In genomic region chr11:46391186-46391577, GRCh38 we compare ENCODE assay signal across 12 cellular contexts. TPM values are rescaled to one million over a fixed set of nuclear protein-coding genes. Genes with fewer than 3 reads are reported as not detected.
DNase-seq lines count a peak whose midpoint lies in the region; ATAC-seq and TF ChIP-seq lines count a peak whose summit lies in the region.
"Had no signal": no experiment of that assay in that cellular context is flagged by ENCODE, and none has a peak within 500 bp of the region (broad histone marks: within the 10 kb centered on the region; RNA-seq: fewer than 3 reads in every experiment).

No MANE protein-coding gene starts in this region.

- no peaks in the 10 kb centered on the region for H3K36me3 Mint-ChIP-seq in brain

- WGBS in mesodermal cell (ENCODE audit: insufficient coverage in 2 of 2), 2 experiments, result 2 to 7% methylated on average over 8 to 24 of the region's 31 CpGs

- no peak overlapping the region for H3K27ac Mint-ChIP-seq in brain
- H3K27ac Mint-ChIP-seq: activated naive CD8-positive, alpha-beta T cell had no signal

- H3K4me1 ChIP-seq in HAP-1 (peaks cover 15% of the 10 kb centered on the region), mesodermal cell (ENCODE audit: control insufficient read depth, insufficient read depth, low read length, poor library complexity, severe bottlenecking) (peaks cover 27% of the 10 kb centered on the region)

- H3K27ac ChIP-seq in AG04450 (ENCODE audit: low read depth, low read length), result no peak overlapping the region
- H3K27ac ChIP-seq in mesodermal cell (ENCODE audit: low read depth, low read length, severe bottlenecking), result no peak overlapping the region

- H3K4me3 Mint-ChIP-seq in brain, result peak overlapping the region in 3 of 5 experiments; percentile 80 to 83 (median 82)

- H3K27me3 ChIP-seq in AG04450 (ENCODE audit: control insufficient read depth, insufficient read depth, low read length) (peaks cover 29% of the 10 kb centered on the region), HAP-1 (ENCODE audit: low read depth) (peaks cover 9% of the 10 kb centered on the region)

- peaks cover 35% of the 10 kb centered on the region for H3K4me1 Mint-ChIP-seq in brain

- H3K27me3 Mint-ChIP-seq in brain, result peaks cover 62% of the 10 kb centered on the region

- H3K36me3 ChIP-seq in HAP-1 (replicated peaks) (no peaks in the 10 kb centered on the region), mesodermal cell (ENCODE audit: control insufficient read depth, insufficient read depth, low read length) (no peaks in the 10 kb centered on the region)

- ATAC-seq in HG03469 (IDR thresholded peaks at IDR 0.05; ENCODE audit: unreplicated experiment), result no peak

- DNase-seq in AG04450 (ENCODE audit: low read depth, low spot score) (no peak), HAP-1 (ENCODE audit: low spot score in 2 of 2) (no peak), middle frontal gyrus (ENCODE audit: extremely low spot score, low spot score) (no peak), A172 (ENCODE audit: low spot score) (no peak), occipital lobe (lab: John Stamatoyannopoulos, UW) (no peak)
- DNase-seq: activated CD4-positive, CD25-positive, alpha-beta regulatory T cell had no signal

- in situ Hi-C loops in HAP-1 (cut with MboI; ENCODE audit: low sequenced_read_pairs), result no loop called here

- H3K4me3 ChIP-seq in AG04450 (ENCODE audit: low read depth, low read length), result peak overlapping the region; percentile 48
- H3K4me3 ChIP-seq in HAP-1, result peak overlapping the region; percentile 37
- H3K4me3 ChIP-seq in mesodermal cell (ENCODE audit: extremely low read depth, insufficient read depth, low read length, poor library complexity, severe bottlenecking), result peak overlapping the region; percentile 47
- H3K4me3 ChIP-seq: lung had no signal

- H3K9me3 ChIP-seq in AG04450 (ENCODE audit: control insufficient read depth, insufficient read depth, low read length), result peaks cover 5% of the 10 kb centered on the region; the same call in 1 of the 2 replicates
- H3K9me3 ChIP-seq in HAP-1, result no peaks in the 10 kb centered on the region
- H3K9me3 ChIP-seq in mesodermal cell (ENCODE audit: control insufficient read depth, low read length), result no peaks in the 10 kb centered on the region

- POLR2A ChIA-PET in AG04450 (lab: Yijun Ruan, JAX), result interaction anchor here (1.2 kb wide), 1 partner anchor 25 kb away, joined by 4 read pairs; no protein-coding TSS in a partner anchor

- CTCF ChIA-PET in AG04450 (lab: Charles Lee), result interaction anchor here (0.8 to 2.0 kb wide), 8 partner anchors 8 to 226 kb away, joined by 3 to 17 read pairs (median 5); partner anchors contain the start of genes ATG13 and HARBI1

- TF ChIP-seq CTCF in AG04450 (IDR thresholded peaks at IDR 0.05; ENCODE audit: low read depth, low read length) (no peak), brain (conservative IDR thresholded peaks at IDR 0.05) (no peak)

- peaks cover 0 to 2% (median 0%) of the 10 kb centered on the region in 5 experiments for H3K9me3 Mint-ChIP-seq in brain

RNA-seq across cellular contexts. Expression of gene CHRM4, which starts 0.4 kb away (rescaled TPM):
- polyA plus RNA-seq in AG04450 (2011; rRNA removed) (0.11 TPM in 1 of 2 replicates, not detected in the other), brain (ENCODE audit: insufficient read depth, low read depth, low replicate concordance) (17.8 TPM)
- polyA minus RNA-seq in AG04450 (2011; rRNA and poly(A)+ RNA removed), result not detected in 2 replicates
- polyA plus RNA-seq in mesodermal cell (2013, experiment 1 of 2), result not detected
- 0.56 TPM for polyA plus RNA-seq in mesodermal cell (2013, experiment 2 of 2)
- 4.0 and 5.5 TPM in 2 replicates for total RNA-seq in A172 (2014; rRNA removed; shearing (Covaris generic))
- 0.78 TPM for total RNA-seq in occipital lobe
- total RNA-seq: skeletal muscle tissue had no signal

RNA-seq across cellular contexts. Expression of gene MDK, which starts 9.7 kb away (rescaled TPM):
- polyA plus RNA-seq in AG04450 (2011; rRNA removed) (445 and 578 TPM in 2 replicates), brain (ENCODE audit: insufficient read depth, low read depth, low replicate concordance) (391 TPM)
- 66.6 and 91.2 TPM in 2 replicates for polyA minus RNA-seq in AG04450 (2011; rRNA and poly(A)+ RNA removed)
- 1,793 TPM for polyA plus RNA-seq in mesodermal cell (2013, experiment 1 of 2)
- 1,702 TPM for polyA plus RNA-seq in mesodermal cell (2013, experiment 2 of 2)
- 8.9 and 13.3 TPM in 2 replicates for total RNA-seq in A172 (2014; rRNA removed; shearing (Covaris generic))
- 15.1 TPM for total RNA-seq in occipital lobe

RNA-seq across cellular contexts. Expression of gene DGKZ, which starts 43.9 kb away (rescaled TPM):
- polyA plus RNA-seq in AG04450 (2011; rRNA removed), result 15.8 and 23.2 TPM in 2 replicates
- 28.1 and 32.6 TPM in 2 replicates for polyA minus RNA-seq in AG04450 (2011; rRNA and poly(A)+ RNA removed)
- polyA plus RNA-seq in brain (ENCODE audit: insufficient read depth, low read depth, low replicate concordance), result 98.9 TPM
- 58.8 TPM for polyA plus RNA-seq in mesodermal cell (2013, experiment 1 of 2)
- 45.7 TPM for polyA plus RNA-seq in mesodermal cell (2013, experiment 2 of 2)
- total RNA-seq in A172 (2014; rRNA removed; shearing (Covaris generic)), result 88.1 and 89.0 TPM in 2 replicates
- total RNA-seq in occipital lobe, result 33.5 TPM
